In genomic region chr11:46537851-46538295, GRCh38 we compare ENCODE assay signal across 8 cellular contexts. TPM values are rescaled to one million over a fixed set of nuclear protein-coding genes. Genes with fewer than 3 reads are reported as not detected.
DNase-seq lines count a peak whose midpoint lies in the region; ATAC-seq and TF ChIP-seq lines count a peak whose summit lies in the region.

No MANE protein-coding gene starts in this region.

- H3K36me3 ChIP-seq in GM23338 (ENCODE audit: insufficient read depth): no peaks in the 10 kb centered on the region

- H3K9me3 Mint-ChIP-seq in CD14-positive monocyte: peaks cover 0 to 1% (median 0%) of the 10 kb centered on the region in 7 donors
- H3K9me3 Mint-ChIP-seq in GM23338: no peaks in the 10 kb centered on the region

- peak; percentile 98 for ATAC-seq in GM23338
- no peak for ATAC-seq in GM18511 (IDR thresholded peaks at IDR 0.05; ENCODE audit: unreplicated experiment)

- no peak overlapping the region for H3K27ac ChIP-seq in GM23338 (ENCODE audit: low read depth)

- peak; percentile 53 for DNase-seq in CD14-positive monocyte (ENCODE audit: low spot score)
- DNase-seq in GM23338 (ENCODE audit: low spot score): peak; percentile 97
- DNase-seq in NCI-H2081 (lab: John Stamatoyannopoulos, UW): peak; percentile 86 to 87
- peak; percentile 34 for DNase-seq in T-helper 9 cell
- peak; percentile 72 for DNase-seq in astrocyte of the spinal cord (ENCODE audit: low read depth, low spot score)
- peak; percentile 94 for DNase-seq in iPS DF 19.7 (ENCODE audit: low read depth, low spot score)
- DNase-seq in smooth muscle cell of the brain vasculature (ENCODE audit: low read depth, low spot score): peak; percentile 59

- H3K36me3 Mint-ChIP-seq in CD14-positive monocyte (peaks cover 28 to 38% of the 10 kb centered on the region in 2 donors), GM23338 (ENCODE audit: low read depth) (peaks cover 14% of the 10 kb centered on the region)

- H3K4me3 ChIP-seq in GM23338 (no peak overlapping the region), astrocyte of the spinal cord (ENCODE audit: low read depth, low read length) (no peak overlapping the region)

- peaks cover 57% of the 10 kb centered on the region for H3K79me2 ChIP-seq in GM23338 (replicated peaks; ENCODE audit: insufficient read depth)

- peaks cover 15% of the 10 kb centered on the region for H3K4me1 ChIP-seq in GM23338 (ENCODE audit: insufficient read depth)

- H3K27ac Mint-ChIP-seq in CD14-positive monocyte: peak overlapping the region in 1 of 7 donors; percentile 22
- peak overlapping the region; percentile 97 for H3K27ac Mint-ChIP-seq in GM23338

- H3K27me3 Mint-ChIP-seq in CD14-positive monocyte (ENCODE audit: low read depth in 3 of 3) (peaks cover 0 to 6% (median 1%) of the 10 kb centered on the region in 3 donors), GM23338 (ENCODE audit: insufficient read depth, low read depth, poor library complexity) (peaks cover 3% of the 10 kb centered on the region)

- no peaks in the 10 kb centered on the region for H3K9me2 ChIP-seq in GM23338 (ENCODE audit: insufficient read depth)

- no peak overlapping the region for H2AFZ ChIP-seq in GM23338

- H4K20me1 ChIP-seq in GM23338 (replicated peaks; ENCODE audit: insufficient read depth): peaks cover 20% of the 10 kb centered on the region

- 0 out of 2 replicates have a peak overlapping the region, but pooled peaks have one; percentile 6 for H3K4me2 ChIP-seq in GM23338

- H3F3A ChIP-seq in GM23338 (replicated peaks; ENCODE audit: low read depth): no peaks in the 10 kb centered on the region

- TF ChIP-seq CTCF in CD14-positive monocyte (IDR thresholded peaks at IDR 0.05) (peak; percentile 89), GM23338 (conservative IDR thresholded peaks at IDR 0.05; ENCODE audit: low read depth in 2 of 2) (peak; percentile 99 to 100), astrocyte of the spinal cord (IDR thresholded peaks at IDR 0.05; ENCODE audit: low read depth, low read length) (peak; percentile 97)

- no peak overlapping the region for H3K4me3 Mint-ChIP-seq in CD14-positive monocyte
- H3K4me3 Mint-ChIP-seq in GM23338: peak overlapping the region; percentile 58

- H3K4me1 Mint-ChIP-seq in CD14-positive monocyte (peaks cover 19% of the 10 kb centered on the region), GM23338 (peaks cover 32% of the 10 kb centered on the region)

- no peaks in the 10 kb centered on the region for H3K27me3 ChIP-seq in GM23338 (ENCODE audit: insufficient read depth)

- intact Hi-C loops in CD14-positive monocyte (cut with micrococcal nuclease): loop anchor here (2.0 to 10.0 kb wide), 3 partner anchors 149 to 171 kb away; partner anchors contain the start of gene MDK (in 1 of the 2)

- in situ Hi-C loops in astrocyte of the spinal cord (cut with HindIII; ENCODE audit: low sequenced_read_pairs): no loop called here

TF ChIP-seq in GM23338, 12 proteins besides CTCF, POLR2A, EP300 and RAD21:
- TF ChIP-seq NANOG (IDR thresholded peaks at IDR 0.05; ENCODE audit: borderline replicate concordance) (peak; percentile 65; the same call in 1 of the 2 replicates), STAT1 (IDR thresholded peaks at IDR 0.05; ENCODE audit: unreplicated experiment) (no peak)

RNA-seq across cellular contexts. Expression of gene AMBRA1, which starts 56.0 kb away (rescaled TPM):
- polyA plus RNA-seq in CD14-positive monocyte (1 to 10 TPM; 2.1 to 3.8 TPM), GM23338 (2016; fragmentation: Nextera tagmentation; extraction: Ambion mirVana) (8.3 and 8.9 TPM in 2 replicates)
- total RNA-seq in GM23338 (2014; rRNA removed; shearing (Covaris generic)): 34.8 and 42.2 TPM in 2 replicates

Comparison
In these comparisons a context has a peak if more than half of its experiments do, and no peak if none do; other contexts are left out.
1. DNase-seq: peak in every context shown above with its lines; median percentile 97 in GM23338; 94 in iPS DF 19.7; 86 in NCI-H2081; 72 in astrocyte of the spinal cord; 59 in smooth muscle cell of the brain vasculature; 53 in CD14-positive monocyte; 34 in T-helper 9 cell.